1 cellular context compared by ENCODE assay signal in the genomic region with DNA sequence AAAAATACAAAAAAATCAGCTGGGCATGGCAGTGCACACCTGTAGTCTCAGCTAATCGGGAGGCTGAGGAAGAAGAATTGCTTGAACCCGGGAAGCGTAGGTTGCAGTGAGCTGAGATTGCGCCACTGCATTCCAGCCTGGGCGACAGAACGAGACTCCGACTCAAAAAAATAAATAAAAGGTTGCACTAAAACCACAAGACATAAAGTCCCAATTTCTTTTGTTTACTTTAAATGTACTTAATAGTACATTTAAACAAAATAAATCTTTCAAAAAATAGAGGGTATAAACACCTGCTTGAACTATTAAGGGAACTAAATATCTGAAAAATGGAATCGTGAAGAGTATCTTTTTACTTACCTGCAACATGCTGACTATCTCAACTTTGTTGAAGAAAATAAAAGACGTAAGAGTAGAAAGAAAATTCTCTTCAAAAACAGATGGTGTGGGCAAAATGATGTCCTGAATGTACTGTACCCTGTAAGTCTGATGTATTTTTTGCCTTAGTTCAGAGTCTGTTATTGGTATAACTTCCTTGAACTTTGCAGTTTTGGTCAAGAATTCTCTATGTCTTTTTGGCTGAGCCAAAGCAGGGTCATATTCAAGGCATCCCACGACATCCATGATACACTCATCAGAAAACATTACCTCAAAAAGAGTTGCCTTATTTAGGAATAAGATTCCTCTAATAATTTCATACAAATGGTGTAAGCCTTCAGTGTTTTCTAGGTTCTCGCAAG.
A peak's percentile ranks its signal among the peaks of the same experiment; 100 is the strongest.
TF ChIP-seq lines count a peak whose summit lies in the region.

No MANE protein-coding gene starts in this region.

TF ChIP-seq in IMR-90, 13 proteins besides CTCF, POLR2A, EP300 and RAD21:
- TF ChIP-seq SMC3 (IDR thresholded peaks at IDR 0.05; ENCODE audit: low read depth, low read length) (no peak), CEBPB (IDR thresholded peaks at IDR 0.05; ENCODE audit: low read depth, low read length) (peak; percentile 49; the same call in 1 of the 2 replicates)
